20 cellular contexts compared by ENCODE assay signal in the genomic region with DNA sequence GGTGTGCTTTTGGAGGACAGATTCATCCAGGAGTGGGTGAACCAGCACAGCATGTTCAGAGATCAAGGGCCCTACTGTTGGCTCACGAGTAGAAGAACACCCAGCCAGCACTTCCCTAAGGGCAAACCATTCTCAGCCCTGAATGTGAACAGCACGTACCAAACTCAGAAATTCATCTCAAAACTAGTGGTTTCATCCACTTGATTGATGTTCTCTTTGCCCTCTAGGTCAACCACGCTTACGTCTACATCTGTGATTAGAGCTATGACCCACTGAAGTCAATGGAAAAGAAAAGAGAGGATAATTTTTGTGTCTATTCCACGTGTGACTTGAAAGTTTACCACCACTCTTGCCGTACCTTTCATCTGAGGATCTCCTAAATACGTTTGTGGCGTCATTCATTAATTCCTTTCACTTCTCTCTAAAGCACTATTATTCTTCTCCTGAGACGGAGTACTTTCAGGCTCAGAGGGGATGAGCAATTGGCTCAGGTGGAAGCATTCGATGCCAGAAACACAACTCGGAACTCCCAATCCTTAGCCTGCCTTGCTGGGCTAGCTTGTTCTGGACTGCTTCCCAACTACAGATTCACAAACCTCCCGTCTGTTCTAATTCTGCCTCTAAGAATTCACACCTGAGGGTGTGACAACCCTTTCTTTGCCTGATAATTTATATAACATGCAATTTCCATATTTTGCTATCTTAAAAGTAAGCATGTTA. TPM values are rescaled to one million over a fixed set of nuclear protein-coding genes. Genes with fewer than 3 reads are reported as not detected.
"Had no signal": no experiment of that assay in that cellular context is flagged by ENCODE, and none has a peak within 500 bp of the region (broad histone marks: within the 10 kb centered on the region; RNA-seq: fewer than 3 reads in every experiment).

No MANE protein-coding gene starts in this region.

- H3K4me2 ChIP-seq: SK-N-SH had no signal

- FAIRE-seq: HepG2 had no signal

- H3K27ac ChIP-seq: RWPE1 had no signal

- ATAC-seq: HepG2, Panc1, PC-3 had no signal

- DNase-seq: IMR-90, MV-4-11, NCI-H1048, NCI-H1105, NCI-H1417, NCI-H1436 treated with DMSO at 0.1 percent for 48 hours, NCI-H1694, NCI-H187 treated with DMSO at 0.1 percent for 48 hours, NCI-H2029 treated with DMSO at 0.1 percent for 48 hours, NCI-H2171 treated with DMSO at 0.1 percent for 48 hours, NCI-H345, NCI-H446 treated with DMSO at 0.1 percent for 48 hours, NCI-H526, PC-3, SHP77, SW 1271 had no signal

- H3K9me3 ChIP-seq: SK-N-SH had no signal

- H3K9ac ChIP-seq: SK-N-SH had no signal

RNA-seq across cellular contexts. Expression of gene HIVEP3, which starts 57.3 kb away (rescaled TPM):
- total RNA-seq: HepG2 had no signal
